7 cellular contexts compared by ENCODE assay signal in the genomic region with DNA sequence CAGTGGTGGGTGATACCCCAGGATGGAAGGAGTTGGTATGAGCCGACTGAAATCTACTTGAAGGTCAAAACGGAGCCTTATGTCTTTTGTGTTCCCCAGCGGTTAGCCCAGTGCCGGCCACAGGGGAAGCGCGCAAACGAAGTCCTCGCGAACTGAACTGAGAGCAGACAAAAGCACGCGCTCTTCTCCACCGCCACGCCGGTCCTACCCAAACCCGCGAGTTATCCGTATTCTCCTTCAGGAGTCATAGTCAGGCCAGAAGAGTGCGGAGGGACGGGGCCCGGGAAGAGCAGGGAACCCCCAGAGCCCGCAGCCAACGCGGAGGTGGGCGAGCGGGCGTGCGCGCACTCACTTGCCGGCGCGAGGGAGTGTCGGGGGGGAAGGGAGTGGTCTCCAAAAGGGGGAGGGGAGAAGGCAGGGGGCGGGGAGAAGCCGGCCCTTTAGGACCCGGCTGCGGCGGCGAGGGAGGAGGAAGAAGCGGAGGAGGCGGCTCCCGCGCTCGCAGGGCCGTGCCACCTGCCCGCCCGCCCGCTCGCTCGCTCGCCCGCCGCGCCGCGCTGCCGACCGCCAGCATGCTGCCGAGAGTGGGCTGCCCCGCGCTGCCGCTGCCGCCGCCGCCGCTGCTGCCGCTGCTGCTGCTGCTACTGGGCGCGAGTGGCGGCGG. TPM values are rescaled to one million over a fixed set of nuclear protein-coding genes. Genes with fewer than 3 reads are reported as not detected.
DNase-seq lines count a peak whose midpoint lies in the region; ATAC-seq, FAIRE-seq and TF ChIP-seq lines count a peak whose summit lies in the region.

A gene with protein sequence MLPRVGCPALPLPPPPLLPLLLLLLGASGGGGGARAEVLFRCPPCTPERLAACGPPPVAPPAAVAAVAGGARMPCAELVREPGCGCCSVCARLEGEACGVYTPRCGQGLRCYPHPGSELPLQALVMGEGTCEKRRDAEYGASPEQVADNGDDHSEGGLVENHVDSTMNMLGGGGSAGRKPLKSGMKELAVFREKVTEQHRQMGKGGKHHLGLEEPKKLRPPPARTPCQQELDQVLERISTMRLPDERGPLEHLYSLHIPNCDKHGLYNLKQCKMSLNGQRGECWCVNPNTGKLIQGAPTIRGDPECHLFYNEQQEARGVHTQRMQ (plus strand): TSS at position 469 of the 664 bp plus-strand sequence. CDS start 104 bp downstream, at position 573.

- peaks cover 15 to 16% of the 10 kb centered on the region in 2 donors for H3K4me1 ChIP-seq in neuronal stem cell (ENCODE audit: control insufficient read depth in 2 of 2, insufficient read depth in 1 of 2, low read depth in 1 of 2, low read length in 2 of 2)

- peak within 1 kb of the TSS; percentile 90 for H2BK5ac ChIP-seq in neuronal stem cell (ENCODE audit: low read length)

- H3K36me3 ChIP-seq in neuronal stem cell (replicated peaks in 1 of 2; ENCODE audit: control insufficient read depth in 2 of 2, insufficient read depth in 2 of 2, low read length in 2 of 2): peaks cover 2 to 10% of the 10 kb centered on the region in 2 donors

- peak within 1 kb of the TSS; percentile 96 for H2AFZ ChIP-seq in neuronal stem cell (ENCODE audit: low read length)

- DNase-seq in GM10266 (ENCODE audit: extremely low spot score) (peak; percentile 71), NCI-H1930 (lab: John Stamatoyannopoulos, UW) (peak; percentile 68), frontal cortex (ENCODE audit: low spot score in 2 of 2) (no peak), neuronal stem cell (ENCODE audit: low spot score) (peak; percentile 85), HuH-7.5 (ENCODE audit: low spot score) (no peak)
- DNase-seq in activated CD8-positive, alpha-beta memory T cell treated with anti-CD3 and anti-CD28 coated beads, Interleukin-2, amount 50 U/mL, for 48 hours: peak; percentile 69

- peak within 1 kb of the TSS; percentile 82 to 92 for H3K4me3 ChIP-seq in neuronal stem cell (ENCODE audit: low read length in 2 of 2)

- no peak for FAIRE-seq in frontal cortex (lab: Jason Lieb, UNC)

- peak within 1 kb of the TSS; percentile 93 for H3K27ac ChIP-seq in neuronal stem cell (replicated peaks; ENCODE audit: low read length)

- H3K9ac ChIP-seq in neuronal stem cell (ENCODE audit: low read depth, low read length, poor library complexity): peak within 1 kb of the TSS; percentile 97

- H3K4ac ChIP-seq in neuronal stem cell (ENCODE audit: low read length): no peak within 1 kb of the TSS

- peak within 1 kb of the TSS; percentile 31 for H4K91ac ChIP-seq in neuronal stem cell (ENCODE audit: low read depth, low read length, poor library complexity)

- peak within 1 kb of the TSS; percentile 85 for H2AK5ac ChIP-seq in neuronal stem cell (ENCODE audit: low read depth, low read length)

- no peaks in the 10 kb centered on the region for H3K27me3 ChIP-seq in neuronal stem cell (ENCODE audit: control insufficient read depth in 3 of 3, insufficient read depth in 3 of 3, low read depth in 1 of 3, low read length in 3 of 3)

- H2BK120ac ChIP-seq in neuronal stem cell (ENCODE audit: low read depth, low read length): no peak within 1 kb of the TSS

- TF ChIP-seq CTCF in GM10266 (IDR thresholded peaks at IDR 0.05; ENCODE audit: control insufficient read depth, insufficient read depth, low read depth, missing control alignments): no peak

- H3K18ac ChIP-seq in neuronal stem cell (ENCODE audit: low read length): peak within 1 kb of the TSS; percentile 96

- peak within 1 kb of the TSS; percentile 42 for H3K14ac ChIP-seq in neuronal stem cell (ENCODE audit: low read length)

- no peak within 1 kb of the TSS for H4K8ac ChIP-seq in neuronal stem cell (ENCODE audit: low read depth, low read length)

- H2BK12ac ChIP-seq in neuronal stem cell (ENCODE audit: low read length): peak within 1 kb of the TSS; percentile 80

- H2BK15ac ChIP-seq in neuronal stem cell (ENCODE audit: low read length): peak within 1 kb of the TSS; percentile 55

- H3K4me2 ChIP-seq in neuronal stem cell (ENCODE audit: insufficient read depth, low read length, poor library complexity, severe bottlenecking): peak within 1 kb of the TSS; percentile 90

- H3K9me3 ChIP-seq in neuronal stem cell (replicated peaks in 1 of 2; ENCODE audit: control insufficient read depth in 2 of 2, insufficient read depth in 1 of 2, low read depth in 1 of 2, low read length in 2 of 2): peaks cover 0 to 3% of the 10 kb centered on the region in 2 donors

- no peak for ATAC-seq in HG03520 (IDR thresholded peaks at IDR 0.05; ENCODE audit: unreplicated experiment)

- no peak within 1 kb of the TSS for H3K23ac ChIP-seq in neuronal stem cell (ENCODE audit: low read depth, low read length, poor library complexity)

- peaks cover 8% of the 10 kb centered on the region for H3K79me1 ChIP-seq in neuronal stem cell (ENCODE audit: low read depth, low read length)

- no CpG with 5 or more reads among the region's 70 CpGs for WGBS in neuronal stem cell (ENCODE audit: extremely low coverage in 2 of 2, insufficient read length in 2 of 2, insufficient replicate concordance in 1 of 2), 2 donors

RNA-seq across cellular contexts. Expression of the gene that starts here (rescaled TPM):
- total RNA-seq in frontal cortex: 253 TPM
- 479 TPM for polyA plus RNA-seq in neuronal stem cell (2013, experiment 1 of 2)
- polyA plus RNA-seq in neuronal stem cell (2013, experiment 2 of 2): 466 TPM

Comparison
In these comparisons a context has a peak if more than half of its experiments do, and no peak if none do; other contexts are left out.
1. DNase-seq: peak in GM10266 (single experiment), NCI-H1930 (2 of 2), activated CD8-positive, alpha-beta memory T cell treated with anti-CD3 and anti-CD28 coated beads, Interleukin-2, amount 50 U/mL, for 48 hours (single experiment) and neuronal stem cell (single experiment); none in frontal cortex (0 of 2) and HuH-7.5 (single experiment).